Comparison of ENCODE assay signal across 15 cellular contexts in genomic region chr4:98406819-98407218, GRCh38.
DNase-seq lines count a peak whose midpoint lies in the region; ATAC-seq, FAIRE-seq and TF ChIP-seq lines count a peak whose summit lies in the region.
"Had no signal": no experiment of that assay in that cellular context is flagged by ENCODE, and none has a peak within 500 bp of the region (broad histone marks: within the 10 kb centered on the region; RNA-seq: fewer than 3 reads in every experiment).

No MANE protein-coding gene starts in this region.

- CTCF ChIA-PET in HepG2 (lab: Yijun Ruan, JAX; ENCODE audit: low intra/inter-chr PET ratio, low total read pairs): no interaction called here

- no peak overlapping the region for H3K9ac ChIP-seq in OCI-LY3 (ENCODE audit: low read length)
- no peak overlapping the region for H3K9ac ChIP-seq in HepG2 (ENCODE audit: insufficient read depth, low read depth, low read length)

- no peak overlapping the region for H3K27ac ChIP-seq in OCI-LY3 (ENCODE audit: low read length)
- no peak overlapping the region for H3K27ac ChIP-seq in HepG2 (ENCODE audit: extremely low read length, insufficient read depth, low read length)
- H3K27ac ChIP-seq: SJSA1, tibial nerve had no signal

- H4K20me1 ChIP-seq in OCI-LY3 (ENCODE audit: insufficient read depth, low read length) (no peaks in the 10 kb centered on the region), HepG2 (ENCODE audit: insufficient read depth, low read length) (no peaks in the 10 kb centered on the region)

- POLR2A ChIA-PET in HepG2 (lab: Yijun Ruan, JAX): no interaction called here

- H3K4me2 ChIP-seq in OCI-LY3 (ENCODE audit: low read length): peak overlapping the region; percentile 11; the same call in 1 of the 2 replicates
- no peak overlapping the region for H3K4me2 ChIP-seq in HepG2 (ENCODE audit: low read depth, low read length)

- in situ Hi-C loops in HepG2 (cut with HindIII; ENCODE audit: extremely low pct_ligation_motif_present, low pct_unique_long_range_greater_than_20kb): no loop called here

- no TSS peak for BruUV-seq in HepG2 (replicated peaks; lab: Mats Ljungman, UMichigan)

- H2AFZ ChIP-seq in OCI-LY3 (ENCODE audit: low read depth, low read length): no peak overlapping the region
- no peak overlapping the region for H2AFZ ChIP-seq in HepG2 (ENCODE audit: low read length)

- no peak for TF ChIP-seq RAD21 in HepG2 (CRISPR knock-in tag; IDR thresholded peaks at IDR 0.05)

- H3K36me3 ChIP-seq in OCI-LY3 (replicated peaks; ENCODE audit: low read depth, low read length): peaks cover 3% of the 10 kb centered on the region
- no peaks in the 10 kb centered on the region for H3K36me3 ChIP-seq in HepG2 (replicated peaks in 1 of 2; ENCODE audit: control insufficient read depth in 1 of 2, insufficient read depth in 2 of 2, low read length in 2 of 2)

- TF ChIP-seq EP300 in HepG2 (IDR thresholded peaks at IDR 0.05; ENCODE audit: low read depth in 2 of 2, low read length in 2 of 2): no peak
- TF ChIP-seq EP300 in HepG2 (CRISPR knock-in tag; IDR thresholded peaks at IDR 0.05; ENCODE audit: borderline replicate concordance): no peak

- TF ChIP-seq POLR2A in HepG2 (IDR thresholded peaks at IDR 0.05; ENCODE audit: insufficient read depth in 1 of 2, low read depth in 2 of 2, low read length in 2 of 2): no peak

- H3K4me3 ChIP-seq in OCI-LY3 (ENCODE audit: low read length): no peak overlapping the region
- no peak overlapping the region for H3K4me3 ChIP-seq in HepG2 (replicated peaks in 1 of 3; ENCODE audit: insufficient read depth in 1 of 3, low read depth in 2 of 3, low read length in 3 of 3)
- H3K4me3 ChIP-seq: SJSA1, tibial nerve had no signal

- H3K9me3 ChIP-seq in OCI-LY3 (ENCODE audit: insufficient read depth, low read length) (no peaks in the 10 kb centered on the region), HepG2 (ENCODE audit: low read length) (no peaks in the 10 kb centered on the region)
- H3K9me3 ChIP-seq: SJSA1, tibial nerve had no signal

- H3K27me3 ChIP-seq in OCI-LY3 (ENCODE audit: low read depth, low read length) (no peaks in the 10 kb centered on the region), HepG2 (ENCODE audit: control insufficient read depth in 1 of 2, insufficient read depth in 2 of 2, low read length in 2 of 2) (no peaks in the 10 kb centered on the region; a peak in 1 of 5 replicates)
- H3K27me3 ChIP-seq: SJSA1, tibial nerve had no signal

- DNase-seq in GM19239 (ENCODE audit: insufficient read length, low spot score) (no peak), AML-193 (lab: John Stamatoyannopoulos, UW) (no peak), HepG2 (ENCODE audit: low spot score) (no peak), germinal center (ENCODE audit: low spot score) (no peak), NCI-H2196 treated with DMSO at 0.1 percent for 48 hours (lab: John Stamatoyannopoulos, UW; ENCODE audit: unreplicated experiment) (no peak)
- DNase-seq: activated CD4-positive, alpha-beta T cell treated with anti-CD3 and anti-CD28 coated beads, Interleukin-2, amount 10 ng/mL, durations not matched to agents 24 days and 14 days; NCI-H1694 treated with DMSO at 0.1 percent for 48 hours; NCI-H510A treated with DMSO at 0.1 percent for 48 hours; stimulated activated CD4-positive, alpha-beta T cell treated with anti-CD3 and anti-CD28 coated beads, Interleukin-1b, Interleukin-23, amount 100 ng/mL, for 48 hours had no signal

- ATAC-seq in GM18502 (IDR thresholded peaks at IDR 0.05; ENCODE audit: poor library complexity, unreplicated experiment): peak; percentile 67
- ATAC-seq in HG02763 (IDR thresholded peaks at IDR 0.05; ENCODE audit: unreplicated experiment): peak; percentile 44
- no peak for ATAC-seq in HepG2

- no peak for TF ChIP-seq CTCF in OCI-LY3 (IDR thresholded peaks at IDR 0.05; ENCODE audit: low read depth, low read length)
- no peak for TF ChIP-seq CTCF in HepG2 (CRISPR knock-in tag; IDR thresholded peaks at IDR 0.05)

- intact Hi-C loops in HepG2 (cut with micrococcal nuclease; ENCODE audit: unreplicated experiment): no loop called here

- H3K4me1 ChIP-seq in OCI-LY3 (ENCODE audit: low read length) (peaks cover 6% of the 10 kb centered on the region), HepG2 (ENCODE audit: insufficient read depth, low read length) (no peaks in the 10 kb centered on the region)
- H3K4me1 ChIP-seq: SJSA1, tibial nerve had no signal

- peak; percentile 73 for FAIRE-seq in GM19239 (lab: Jason Lieb, UNC)
- FAIRE-seq in HepG2 (lab: Jason Lieb, UNC): no peak
- FAIRE-seq: frontal cortex had no signal

- no peaks in the 10 kb centered on the region for H3K79me2 ChIP-seq in OCI-LY3 (ENCODE audit: low read length)
- H3K79me2 ChIP-seq in HepG2 (ENCODE audit: insufficient read depth, low read length): no peaks in the 10 kb centered on the region

- 94% methylated on average over 2 of the region's 2 CpGs for WGBS in HepG2 (ENCODE audit: low lambda C conversion rate)

TF ChIP-seq in HepG2, 621 proteins besides CTCF, POLR2A, EP300 and RAD21:
- TF ChIP-seq ISX (CRISPR knock-in tag; conservative IDR thresholded peaks at IDR 0.05) (no peak), TAF1 (CRISPR knock-in tag; IDR thresholded peaks at IDR 0.05) (no peak), FOXA3 (CRISPR knock-in tag; IDR thresholded peaks at IDR 0.05) (no peak)
- TF ChIP-seq, protein P1, sequence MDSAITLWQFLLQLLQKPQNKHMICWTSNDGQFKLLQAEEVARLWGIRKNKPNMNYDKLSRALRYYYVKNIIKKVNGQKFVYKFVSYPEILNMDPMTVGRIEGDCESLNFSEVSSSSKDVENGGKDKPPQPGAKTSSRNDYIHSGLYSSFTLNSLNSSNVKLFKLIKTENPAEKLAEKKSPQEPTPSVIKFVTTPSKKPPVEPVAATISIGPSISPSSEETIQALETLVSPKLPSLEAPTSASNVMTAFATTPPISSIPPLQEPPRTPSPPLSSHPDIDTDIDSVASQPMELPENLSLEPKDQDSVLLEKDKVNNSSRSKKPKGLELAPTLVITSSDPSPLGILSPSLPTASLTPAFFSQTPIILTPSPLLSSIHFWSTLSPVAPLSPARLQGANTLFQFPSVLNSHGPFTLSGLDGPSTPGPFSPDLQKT (CRISPR knock-in tag; IDR thresholded peaks at IDR 0.05; ENCODE audit: borderline replicate concordance): no peak
